Comparison of ENCODE assay signal across 17 cellular contexts in genomic region chr14:103545915-103546650, GRCh38. TPM values are rescaled to one million over a fixed set of nuclear protein-coding genes. Genes with fewer than 3 reads are reported as not detected.
DNase-seq lines count a peak whose midpoint lies in the region; TF ChIP-seq lines count a peak whose summit lies in the region.
"Had no signal": no experiment of that assay in that cellular context is flagged by ENCODE, and none has a peak within 500 bp of the region (broad histone marks: within the 10 kb centered on the region; RNA-seq: fewer than 3 reads in every experiment).

No MANE protein-coding gene starts in this region.

- H3K9me3 Mint-ChIP-seq in glutamatergic neuron (ENCODE audit: unreplicated experiment), result peaks cover 3% of the 10 kb centered on the region
- no peaks in the 10 kb centered on the region for H3K9me3 Mint-ChIP-seq in activated T-cell treated with anti-CD3 and anti-CD28 coated beads, Interleukin-2, amount 50 U/mL, for 24 hours
- H3K9me3 Mint-ChIP-seq: activated B cell treated with CpG ODN at 0.5 μM for 24 hours; activated T-helper 2 cell treated with anti-CD3 and anti-CD28 coated beads, Interferon-gamma antibody, Interleukin-2, Interleukin-4, amounts not matched to agents 10 μg/mL and 5 μg/mL and 100 μg/mL, durations not matched to agents 14 hours and 24 hours and 36 hours; IgD-negative memory B cell; memory B cell; nephron; stimulated activated memory B cell treated with anti-CD40 and anti-IgM and Interleukin-4, amounts not matched to agents 10 μg/mL and 1 μg/mL and 100 μg/mL, for 72 hours had no signal

- no peaks in the 10 kb centered on the region for H3K36me3 Mint-ChIP-seq in glutamatergic neuron (ENCODE audit: unreplicated experiment)
- H3K36me3 Mint-ChIP-seq in activated T-cell treated with anti-CD3 and anti-CD28 coated beads, Interleukin-2, amount 50 U/mL, for 24 hours (ENCODE audit: low read depth), result no peaks in the 10 kb centered on the region
- H3K36me3 Mint-ChIP-seq: IgD-negative memory B cell; memory B cell; stimulated activated memory B cell treated with anti-CD40 and anti-IgM and Interleukin-4, amounts not matched to agents 10 μg/mL and 1 μg/mL and 100 μg/mL, for 72 hours had no signal

- no peaks in the 10 kb centered on the region for H3K36me3 ChIP-seq in BE2C
- no peaks in the 10 kb centered on the region for H3K36me3 ChIP-seq in H7 (replicated peaks; ENCODE audit: control insufficient read depth, insufficient read depth, low read length)
- no peaks in the 10 kb centered on the region for H3K36me3 ChIP-seq in ovary
- H3K36me3 ChIP-seq: HAP-1 had no signal

- TF ChIP-seq CTCF in BE2C (IDR thresholded peaks at IDR 0.05; ENCODE audit: low read depth, low read length), result no peak
- TF ChIP-seq CTCF in glutamatergic neuron (IDR thresholded peaks at IDR 0.05; ENCODE audit: partially characterized antibody, unreplicated experiment), result no peak
- no peak for TF ChIP-seq CTCF in ovary (IDR thresholded peaks at IDR 0.05)

- H3K4me1 ChIP-seq in BE2C (peaks cover 22% of the 10 kb centered on the region), ovary (ENCODE audit: insufficient read depth) (peaks cover 24% of the 10 kb centered on the region)

- TF ChIP-seq EP300 in ovary (IDR thresholded peaks at IDR 0.05), result no peak

- 76 to 80% (median 77%) methylated on average over 26 to 27 of the region's 27 CpGs for WGBS in ovary, 3 donors

- peaks cover 9% of the 10 kb centered on the region for H3K4me1 Mint-ChIP-seq in glutamatergic neuron (ENCODE audit: low read depth, unreplicated experiment)
- peaks cover 2% of the 10 kb centered on the region for H3K4me1 Mint-ChIP-seq in activated T-cell treated with anti-CD3 and anti-CD28 coated beads, Interleukin-2, amount 50 U/mL, for 24 hours (ENCODE audit: low read depth)

- no peak overlapping the region for H3K4me3 Mint-ChIP-seq in glutamatergic neuron (ENCODE audit: unreplicated experiment)
- H3K4me3 Mint-ChIP-seq in activated T-cell treated with anti-CD3 and anti-CD28 coated beads, Interleukin-2, amount 50 U/mL, for 24 hours, result no peak overlapping the region
- H3K4me3 Mint-ChIP-seq: activated B cell treated with CpG ODN at 0.5 μM for 24 hours; IgD-negative memory B cell; memory B cell; nephron; stimulated activated memory B cell treated with anti-CD40 and anti-IgM and Interleukin-4, amounts not matched to agents 10 μg/mL and 1 μg/mL and 100 μg/mL, for 72 hours had no signal

- H3K27me3 Mint-ChIP-seq in glutamatergic neuron (ENCODE audit: unreplicated experiment), result peaks cover 12% of the 10 kb centered on the region
- peaks cover 2% of the 10 kb centered on the region for H3K27me3 Mint-ChIP-seq in activated T-cell treated with anti-CD3 and anti-CD28 coated beads, Interleukin-2, amount 50 U/mL, for 24 hours
- H3K27me3 Mint-ChIP-seq: IgD-negative memory B cell had no signal

- H3K9me3 ChIP-seq in BE2C (no peaks in the 10 kb centered on the region), ovary (no peaks in the 10 kb centered on the region)
- H3K9me3 ChIP-seq: HAP-1, heart left ventricle had no signal

- DNase-seq in BE2C, result peak; percentile 18
- peak; percentile 65 for DNase-seq in H7
- no peak for DNase-seq in glutamatergic neuron
- peak in 4 of 5 donors; percentile 21 to 49 (median 37) for DNase-seq in ovary
- DNase-seq in NCI-H510A treated with DMSO at 0.1 percent for 48 hours (lab: John Stamatoyannopoulos, UW), result no peak
- no peak for DNase-seq in putamen (ENCODE audit: low spot score)
- DNase-seq in activated T-cell treated with anti-CD3 and anti-CD28 coated beads, Interleukin-2, amount 50 U/mL, for 24 hours, result no peak
- no peak for DNase-seq in NCI-H526 treated with DMSO at 0.1 percent for 48 hours (lab: John Stamatoyannopoulos, UW)

- peak overlapping the region; percentile 12 for H3K27ac Mint-ChIP-seq in glutamatergic neuron (ENCODE audit: unreplicated experiment)
- H3K27ac Mint-ChIP-seq in activated T-cell treated with anti-CD3 and anti-CD28 coated beads, Interleukin-2, amount 50 U/mL, for 24 hours, result no peak overlapping the region
- H3K27ac Mint-ChIP-seq: activated B cell treated with CpG ODN at 0.5 μM for 24 hours; activated T-helper 2 cell treated with anti-CD3 and anti-CD28 coated beads, Interferon-gamma antibody, Interleukin-2, Interleukin-4, amounts not matched to agents 10 μg/mL and 5 μg/mL and 100 μg/mL, durations not matched to agents 14 hours and 24 hours and 36 hours; memory B cell; nephron; stimulated activated memory B cell treated with anti-CD40 and anti-IgM and Interleukin-4, amounts not matched to agents 10 μg/mL and 1 μg/mL and 100 μg/mL, for 72 hours had no signal

- H3K27ac ChIP-seq in ovary, result no peak overlapping the region
- H3K27ac ChIP-seq: HL-60 had no signal

- TF ChIP-seq POLR2A in ovary (IDR thresholded peaks at IDR 0.05), result no peak

- no peaks in the 10 kb centered on the region for H3K27me3 ChIP-seq in BE2C
- H3K27me3 ChIP-seq in H7 (ENCODE audit: control insufficient read depth, insufficient read depth, low read length), result no peaks in the 10 kb centered on the region
- H3K27me3 ChIP-seq in ovary, result no peaks in the 10 kb centered on the region
- H3K27me3 ChIP-seq: heart left ventricle had no signal

- no peak overlapping the region for H3K4me3 ChIP-seq in BE2C (ENCODE audit: low read depth, low read length)
- H3K4me3 ChIP-seq in H7 (ENCODE audit: insufficient read depth, low read depth, low read length), result no peak overlapping the region
- no peak overlapping the region for H3K4me3 ChIP-seq in ovary
- H3K4me3 ChIP-seq: HAP-1, heart left ventricle had no signal

- intact Hi-C loops in ovary (cut with DNase I), result loop anchor here in 2 of 4 donors (1.0 to 5.0 kb wide), 3 partner anchors 28 to 47 kb away; no protein-coding TSS in a partner anchor

RNA-seq across cellular contexts. Expression of gene BAG5, which starts 16.4 kb away (rescaled TPM):
- 54.9 TPM for polyA plus RNA-seq in BE2C (2012; ENCODE audit: insufficient read depth, insufficient read length, low read depth)
- total RNA-seq in H7 (2014; rRNA removed; shearing (Covaris generic)), result 16.6 and 17.7 TPM in 2 replicates
- total RNA-seq in glutamatergic neuron (ENCODE audit: unreplicated experiment) (34.4 TPM), ovary (10 to 100 TPM; 13.2 to 29.1 (median 24.4) TPM)
- 10 to 100 TPM in 1 of 2 donors, 1 to 10 TPM in 1; 9.8 to 26.6 TPM for polyA plus RNA-seq in ovary

RNA-seq across cellular contexts. Expression of gene COA8, which starts 16.7 kb away (rescaled TPM):
- polyA plus RNA-seq in BE2C (2012; ENCODE audit: insufficient read depth, insufficient read length, low read depth), result 43.8 TPM
- 15.8 and 17.4 TPM in 2 replicates for total RNA-seq in H7 (2014; rRNA removed; shearing (Covaris generic))
- total RNA-seq in glutamatergic neuron (ENCODE audit: unreplicated experiment) (54.9 TPM), ovary (10 to 100 TPM; 11.4 to 28.1 (median 26.6) TPM)
- 10 to 100 TPM; 34.9 to 50.1 TPM for polyA plus RNA-seq in ovary

RNA-seq across cellular contexts. Expression of gene TRMT61A, which starts 17.1 kb away (rescaled TPM):
- 137 TPM for polyA plus RNA-seq in BE2C (2012; ENCODE audit: insufficient read depth, insufficient read length, low read depth)
- 13.4 and 14.1 TPM in 2 replicates for total RNA-seq in H7 (2014; rRNA removed; shearing (Covaris generic))
- total RNA-seq in glutamatergic neuron (ENCODE audit: unreplicated experiment) (7.8 TPM), ovary (10 to 100 TPM in 6 of 7 donors, 1 to 10 TPM in 1; 8.1 to 20.9 (median 14.8) TPM)
- polyA plus RNA-seq in ovary, result 10 to 100 TPM in 1 of 2 donors, under 1 TPM in 1; 0.62 to 12.1 TPM

RNA-seq across cellular contexts. Expression of gene CKB, which starts 23.5 kb away (rescaled TPM):
- polyA plus RNA-seq in BE2C (2012; ENCODE audit: insufficient read depth, insufficient read length, low read depth), result 1,667 TPM
- total RNA-seq in H7 (2014; rRNA removed; shearing (Covaris generic)), result 282 and 412 TPM in 2 replicates
- total RNA-seq in glutamatergic neuron (ENCODE audit: unreplicated experiment), result 2,561 TPM
- total RNA-seq in ovary, result 100 to 1,000 TPM in 6 of 7 donors, 10 to 100 TPM in 1; 79.4 to 284 (median 140) TPM
- polyA plus RNA-seq in ovary, result 100 to 1,000 TPM in 1 of 2 donors, 10 to 100 TPM in 1; 47.5 to 134 TPM

Comparison
In these comparisons a context has a peak if more than half of its experiments do, and no peak if none do; other contexts are left out.
1. DNase-seq: peak in BE2C (single experiment), H7 (single experiment) and ovary (4 of 5); none in glutamatergic neuron (single experiment), NCI-H510A treated with DMSO at 0.1 percent for 48 hours (single experiment), putamen (single experiment), activated T-cell treated with anti-CD3 and anti-CD28 coated beads, Interleukin-2, amount 50 U/mL, for 24 hours (single experiment) and NCI-H526 treated with DMSO at 0.1 percent for 48 hours (single experiment).